1 cellular context compared by ENCODE assay signal in the genomic region with DNA sequence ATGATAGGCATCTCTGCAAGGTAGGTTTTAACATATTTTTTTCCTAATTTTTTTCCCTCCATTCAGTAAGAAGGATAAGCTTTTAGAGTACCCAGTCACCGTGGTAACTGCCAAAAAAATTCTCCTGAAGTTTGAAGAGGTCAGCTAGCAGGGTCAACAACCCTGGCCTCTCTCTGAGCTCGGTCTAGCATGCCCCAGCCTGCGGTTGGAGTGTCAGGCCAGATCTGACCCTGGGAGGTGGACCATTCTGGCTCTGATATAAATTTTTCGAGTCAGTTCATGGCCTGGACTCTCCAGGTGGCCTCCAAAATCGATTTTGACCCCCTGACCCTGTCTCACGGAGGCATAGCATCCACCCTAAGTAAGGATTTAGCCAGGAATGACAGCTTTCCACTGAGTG.
TF ChIP-seq lines count a peak whose summit lies in the region.

No MANE protein-coding gene starts in this region.

TF ChIP-seq in H1, 55 proteins besides CTCF, POLR2A, EP300 and RAD21 (continued from another document):
- no peak for TF ChIP-seq CHD7 (IDR thresholded peaks at IDR 0.05; ENCODE audit: insufficient replicate concordance, low read length)
- TF ChIP-seq EGR1 (IDR thresholded peaks at IDR 0.05; ENCODE audit: borderline replicate concordance, low read depth, low read length), result no peak
- TF ChIP-seq, protein P1, sequence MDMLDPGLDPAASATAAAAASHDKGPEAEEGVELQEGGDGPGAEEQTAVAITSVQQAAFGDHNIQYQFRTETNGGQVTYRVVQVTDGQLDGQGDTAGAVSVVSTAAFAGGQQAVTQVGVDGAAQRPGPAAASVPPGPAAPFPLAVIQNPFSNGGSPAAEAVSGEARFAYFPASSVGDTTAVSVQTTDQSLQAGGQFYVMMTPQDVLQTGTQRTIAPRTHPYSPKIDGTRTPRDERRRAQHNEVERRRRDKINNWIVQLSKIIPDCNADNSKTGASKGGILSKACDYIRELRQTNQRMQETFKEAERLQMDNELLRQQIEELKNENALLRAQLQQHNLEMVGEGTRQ (IDR thresholded peaks at IDR 0.05; ENCODE audit: low read length), result no peak
